In the genomic region with DNA sequence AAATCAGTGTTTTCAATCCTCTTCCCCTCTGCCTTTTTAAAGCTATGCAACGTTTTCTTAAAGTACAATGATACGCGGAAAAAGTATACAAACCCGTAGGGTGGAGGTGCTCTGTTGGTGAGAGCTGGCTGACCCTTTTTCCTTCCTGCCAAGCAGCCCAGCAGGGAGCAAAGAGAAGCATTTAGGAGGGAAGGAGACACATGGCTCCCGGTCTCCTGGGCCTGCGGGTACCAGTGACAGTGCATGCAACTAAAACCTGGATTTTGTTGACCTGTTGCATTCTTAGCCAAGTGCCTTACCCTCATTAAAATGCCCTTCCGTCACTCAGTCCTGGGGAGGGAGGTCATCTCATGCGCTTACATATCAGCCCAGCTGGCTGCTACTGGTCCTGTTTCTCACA, we compare ENCODE assay signal across 17 cellular contexts.
"Had no signal": no experiment of that assay in that cellular context is flagged by ENCODE, and none has a peak within 500 bp of the region (broad histone marks: within the 10 kb centered on the region; RNA-seq: fewer than 3 reads in every experiment).

No MANE protein-coding gene starts in this region.

- FAIRE-seq: small intestine had no signal

- H3K27me3 ChIP-seq: ascending aorta, colonic mucosa, suprapubic skin had no signal

- H3K27me3 Mint-ChIP-seq: activated CD4-positive, alpha-beta memory T cell treated with anti-CD3 and anti-CD28 coated beads for 36 hours; activated CD8-positive, alpha-beta memory T cell treated with anti-CD3 and anti-CD28 coated beads, Interleukin-2, amount 10 ng/mL, durations not matched to agents 7 days and 5 days; activated naive CD4-positive, alpha-beta T cell treated with anti-CD3 and anti-CD28 coated beads, Interleukin-2, amount 10 ng/mL, durations not matched to agents 7 days and 5 days; stimulated activated naive CD8-positive, alpha-beta T cell treated with anti-CD3 and anti-CD28 coated beads, Interleukin-15, Interleukin-2, amounts not matched to agents 100 ng/mL and 50 ng/mL, for 24 hours; type B pancreatic cell had no signal

- ATAC-seq: activated CD8-positive, alpha-beta memory T cell treated with anti-CD3 and anti-CD28 coated beads, Interleukin-2, amount 10 ng/mL, durations not matched to agents 7 days and 5 days; left ventricle myocardium superior had no signal

- H3K4me3 Mint-ChIP-seq: activated CD4-positive, alpha-beta memory T cell treated with anti-CD3 and anti-CD28 coated beads for 36 hours; activated CD8-positive, alpha-beta memory T cell treated with anti-CD3 and anti-CD28 coated beads, Interleukin-2, amount 10 ng/mL, durations not matched to agents 7 days and 5 days; activated naive CD4-positive, alpha-beta T cell treated with anti-CD3 and anti-CD28 coated beads, Interleukin-2, amount 10 ng/mL, durations not matched to agents 7 days and 5 days; nephron; stimulated activated naive CD8-positive, alpha-beta T cell treated with anti-CD3 and anti-CD28 coated beads, Interleukin-15, Interleukin-2, amounts not matched to agents 100 ng/mL and 50 ng/mL, for 24 hours; type B pancreatic cell had no signal

- H3K9me3 Mint-ChIP-seq: activated CD4-positive, alpha-beta memory T cell treated with anti-CD3 and anti-CD28 coated beads for 36 hours; activated naive CD4-positive, alpha-beta T cell treated with anti-CD3 and anti-CD28 coated beads, Interleukin-2, amount 10 ng/mL, durations not matched to agents 7 days and 5 days; nephron; stimulated activated naive CD8-positive, alpha-beta T cell treated with anti-CD3 and anti-CD28 coated beads, Interleukin-15, Interleukin-2, amounts not matched to agents 100 ng/mL and 50 ng/mL, for 24 hours had no signal

- H3K4me1 ChIP-seq: ascending aorta, colonic mucosa, prostate gland had no signal

- H3K27ac ChIP-seq: ascending aorta, colonic mucosa, prostate gland, suprapubic skin had no signal

- H3K36me3 ChIP-seq: ascending aorta, colonic mucosa, prostate gland, suprapubic skin had no signal

- H3K27ac Mint-ChIP-seq: activated CD4-positive, alpha-beta memory T cell treated with anti-CD3 and anti-CD28 coated beads for 36 hours; activated naive CD4-positive, alpha-beta T cell treated with anti-CD3 and anti-CD28 coated beads, Interleukin-2, amount 10 ng/mL, durations not matched to agents 7 days and 5 days; stimulated activated naive CD8-positive, alpha-beta T cell treated with anti-CD3 and anti-CD28 coated beads, Interleukin-15, Interleukin-2, amounts not matched to agents 100 ng/mL and 50 ng/mL, for 24 hours; type B pancreatic cell had no signal

- H3K4me3 ChIP-seq: ascending aorta, colonic mucosa, prostate gland, suprapubic skin had no signal

- H3K9me3 ChIP-seq: ascending aorta, colonic mucosa, prostate gland, suprapubic skin had no signal

- DNase-seq: activated CD4-positive, alpha-beta memory T cell treated with anti-CD3 and anti-CD28 coated beads for 36 hours; activated CD8-positive, alpha-beta memory T cell treated with anti-CD3 and anti-CD28 coated beads, Interleukin-2, amount 10 ng/mL, durations not matched to agents 7 days and 5 days; activated naive CD4-positive, alpha-beta T cell treated with anti-CD3 and anti-CD28 coated beads, Interleukin-2, amount 10 ng/mL, durations not matched to agents 7 days and 5 days; activated T-cell treated with anti-CD3 and anti-CD28 coated beads, Interleukin-2, amount 50 U/mL, for 1 hour; colonic mucosa; foreskin fibroblast; left ventricle myocardium superior; mesendoderm; right cardiac atrium; small intestine; T-helper 9 cell had no signal
